In the genomic region with DNA sequence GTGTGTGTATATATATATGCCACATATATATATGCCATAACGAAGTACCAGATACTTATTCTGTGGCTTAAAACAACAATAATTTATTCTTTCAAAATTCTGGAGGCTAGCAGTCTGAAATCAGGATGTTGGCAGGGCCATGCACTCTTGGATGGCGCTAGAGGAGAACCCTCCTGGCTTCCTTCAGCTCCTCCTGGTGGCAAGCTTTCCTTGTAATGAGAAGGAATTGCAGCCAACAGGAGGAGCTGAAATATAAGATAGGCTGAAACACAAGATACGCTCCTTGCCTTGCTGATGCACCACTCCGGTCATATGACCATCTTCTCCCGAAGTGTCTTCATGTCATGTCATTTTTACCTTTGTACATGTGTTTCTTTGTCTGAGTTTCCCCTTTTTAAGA, we compare ENCODE assay signal across 17 cellular contexts.
DNase-seq lines count a peak whose midpoint lies in the region; TF ChIP-seq lines count a peak whose summit lies in the region.
"Had no signal": no experiment of that assay in that cellular context is flagged by ENCODE, and none has a peak within 500 bp of the region (broad histone marks: within the 10 kb centered on the region; RNA-seq: fewer than 3 reads in every experiment).

No MANE protein-coding gene starts in this region.

- H2BK12ac ChIP-seq in mesenchymal stem cell (ENCODE audit: low read length in 2 of 2), result no peak overlapping the region

- CTCF ChIA-PET in MCF 10A (lab: Yijun Ruan, JAX), result no interaction called here

- H3K4ac ChIP-seq in mesenchymal stem cell (ENCODE audit: low read depth in 1 of 2, low read length in 2 of 2), result no peak overlapping the region

- TF ChIP-seq CTCF in MCF 10A (IDR thresholded peaks at IDR 0.05; ENCODE audit: unreplicated experiment), result no peak
- no peak for TF ChIP-seq CTCF in breast epithelium (IDR thresholded peaks at IDR 0.05)
- TF ChIP-seq CTCF in glutamatergic neuron (IDR thresholded peaks at IDR 0.05; ENCODE audit: partially characterized antibody, unreplicated experiment), result no peak
- peak; percentile 25 for TF ChIP-seq CTCF in type B pancreatic cell (conservative IDR thresholded peaks at IDR 0.05)

- no peak overlapping the region for H3K18ac ChIP-seq in mesenchymal stem cell (ENCODE audit: low read depth in 1 of 2, low read length in 2 of 2)

- H3K4me2 ChIP-seq in mesenchymal stem cell (ENCODE audit: low read length, poor library complexity, severe bottlenecking) (no peak overlapping the region), Karpas-422 (ENCODE audit: low read depth, low read length, poor library complexity, severe bottlenecking) (no peak overlapping the region)

- H3K9me2 ChIP-seq in Karpas-422 (replicated peaks; ENCODE audit: insufficient read depth, low read length), result no peaks in the 10 kb centered on the region

- H2BK5ac ChIP-seq in mesenchymal stem cell (ENCODE audit: low read depth, low read length, poor library complexity, severe bottlenecking), result no peak overlapping the region

- H3K4me1 Mint-ChIP-seq in MCF 10A (ENCODE audit: insufficient read depth, unreplicated experiment) (no peaks in the 10 kb centered on the region), glutamatergic neuron (ENCODE audit: low read depth, unreplicated experiment) (no peaks in the 10 kb centered on the region), type B pancreatic cell (ENCODE audit: unreplicated experiment) (no peaks in the 10 kb centered on the region)
- H3K4me1 Mint-ChIP-seq: IgD-negative memory B cell; naive thymus-derived CD4-positive, alpha-beta T cell had no signal

- H3K9me3 ChIP-seq in breast epithelium, result no peaks in the 10 kb centered on the region
- H3K9me3 ChIP-seq in mesenchymal stem cell (ENCODE audit: control insufficient read depth, low read length), result peaks cover 8% of the 10 kb centered on the region
- peaks cover 42% of the 10 kb centered on the region for H3K9me3 ChIP-seq in Karpas-422 (ENCODE audit: low read length)
- H3K9me3 ChIP-seq: prostate gland had no signal

- H2BK120ac ChIP-seq in mesenchymal stem cell (ENCODE audit: low read depth, low read length), result no peak overlapping the region

- H4K20me1 ChIP-seq in Karpas-422 (ENCODE audit: insufficient read depth, low read depth, low read length), result no peaks in the 10 kb centered on the region

- POLR2A ChIA-PET in MCF 10A (lab: Yijun Ruan, JAX), result no interaction called here

- H3K27me3 ChIP-seq in breast epithelium, result no peaks in the 10 kb centered on the region
- no peaks in the 10 kb centered on the region for H3K27me3 ChIP-seq in mesenchymal stem cell (ENCODE audit: control insufficient read depth in 1 of 2, insufficient read depth in 1 of 2, low read length in 2 of 2)
- no peaks in the 10 kb centered on the region for H3K27me3 ChIP-seq in Karpas-422 (ENCODE audit: low read length)

- H2BK15ac ChIP-seq in mesenchymal stem cell (ENCODE audit: low read depth, poor library complexity, severe bottlenecking), result no peak overlapping the region

- H2AFZ ChIP-seq in mesenchymal stem cell (ENCODE audit: low read depth, low read length) (no peak overlapping the region), Karpas-422 (ENCODE audit: low read length) (no peak overlapping the region)

- H3K4me1 ChIP-seq in breast epithelium, result no peaks in the 10 kb centered on the region
- H3K4me1 ChIP-seq in mesenchymal stem cell (ENCODE audit: control insufficient read depth, insufficient read depth, low read depth, low read length), result no peaks in the 10 kb centered on the region
- H3K4me1 ChIP-seq in Karpas-422 (ENCODE audit: low read length), result no peaks in the 10 kb centered on the region
- H3K4me1 ChIP-seq: prostate gland had no signal

- TF ChIP-seq POLR2A in breast epithelium (IDR thresholded peaks at IDR 0.05), result no peak

- H3K36me3 ChIP-seq in breast epithelium (no peaks in the 10 kb centered on the region), mesenchymal stem cell (ENCODE audit: control insufficient read depth in 1 of 2, insufficient read depth in 2 of 2, low read depth in 1 of 2, low read length in 2 of 2) (no peaks in the 10 kb centered on the region), Karpas-422 (ENCODE audit: insufficient read depth, low read length) (no peaks in the 10 kb centered on the region)
- H3K36me3 ChIP-seq: prostate gland had no signal

- no peak overlapping the region for H3K4me3 ChIP-seq in breast epithelium
- H3K4me3 ChIP-seq in mesenchymal stem cell (ENCODE audit: insufficient read depth in 1 of 2, low read depth in 1 of 2, low read length in 2 of 2), result no peak overlapping the region
- H3K4me3 ChIP-seq in Karpas-422 (ENCODE audit: low read length), result no peak overlapping the region
- H3K4me3 ChIP-seq: prostate gland had no signal

- H3K27ac Mint-ChIP-seq in MCF 10A (ENCODE audit: low read depth, unreplicated experiment) (no peak overlapping the region), glutamatergic neuron (ENCODE audit: unreplicated experiment) (no peak overlapping the region), type B pancreatic cell (no peak overlapping the region)
- H3K27ac Mint-ChIP-seq: activated naive CD8-positive, alpha-beta T cell; CD8-positive, alpha-beta T cell; dendritic cell treated with granulocyte-macrophage colony-stimulating factor and Interleukin-4, amounts not matched to agents 40 ng/mL and 50 ng/mL, for 4 days; IgD-negative memory B cell; naive thymus-derived CD4-positive, alpha-beta T cell had no signal

- no TSS peak for BruUV-seq in MCF 10A (replicated peaks; lab: Mats Ljungman, UMichigan)

- no peaks in the 10 kb centered on the region for H3K79me2 ChIP-seq in Karpas-422 (ENCODE audit: low read length)

- H3K27me3 Mint-ChIP-seq in MCF 10A (ENCODE audit: insufficient read depth, unreplicated experiment), result no peaks in the 10 kb centered on the region
- no peaks in the 10 kb centered on the region for H3K27me3 Mint-ChIP-seq in glutamatergic neuron (ENCODE audit: unreplicated experiment)
- peaks cover 6% of the 10 kb centered on the region for H3K27me3 Mint-ChIP-seq in type B pancreatic cell
- H3K27me3 Mint-ChIP-seq: activated naive CD8-positive, alpha-beta T cell; dendritic cell treated with granulocyte-macrophage colony-stimulating factor and Interleukin-4, amounts not matched to agents 40 ng/mL and 50 ng/mL, for 4 days; IgD-negative memory B cell; naive thymus-derived CD4-positive, alpha-beta T cell had no signal

- no peak overlapping the region for H3K4me3 Mint-ChIP-seq in MCF 10A (ENCODE audit: unreplicated experiment)
- no peak overlapping the region for H3K4me3 Mint-ChIP-seq in glutamatergic neuron (ENCODE audit: unreplicated experiment)
- no peak overlapping the region for H3K4me3 Mint-ChIP-seq in type B pancreatic cell
- H3K4me3 Mint-ChIP-seq: activated naive CD8-positive, alpha-beta T cell; CD8-positive, alpha-beta T cell; dendritic cell treated with granulocyte-macrophage colony-stimulating factor and Interleukin-4, amounts not matched to agents 40 ng/mL and 50 ng/mL, for 4 days; IgD-negative memory B cell; naive thymus-derived CD4-positive, alpha-beta T cell had no signal

- H4K8ac ChIP-seq in mesenchymal stem cell (ENCODE audit: low read length), result no peak overlapping the region

- 24% methylated on average over 3 of the region's 5 CpGs for WGBS in mesenchymal stem cell

- intact Hi-C loops in MCF 10A (cut with micrococcal nuclease) (no loop called here), breast epithelium (cut with DNase I; ENCODE audit: low total_unique reads) (no loop called here)

- H3K27ac ChIP-seq in breast epithelium (no peak overlapping the region), mesenchymal stem cell (ENCODE audit: low read length, poor library complexity, severe bottlenecking) (no peak overlapping the region), Karpas-422 (ENCODE audit: low read length) (no peak overlapping the region)
- H3K27ac ChIP-seq: prostate gland had no signal

- H3K9me3 Mint-ChIP-seq in MCF 10A (ENCODE audit: unreplicated experiment) (no peaks in the 10 kb centered on the region), glutamatergic neuron (ENCODE audit: unreplicated experiment) (no peaks in the 10 kb centered on the region), type B pancreatic cell (no peaks in the 10 kb centered on the region)
- H3K9me3 Mint-ChIP-seq: dendritic cell treated with granulocyte-macrophage colony-stimulating factor and Interleukin-4, amounts not matched to agents 40 ng/mL and 50 ng/mL, for 4 days had no signal

- H3K23ac ChIP-seq in mesenchymal stem cell (ENCODE audit: low read length in 2 of 2), result no peak overlapping the region

- no peak overlapping the region for H3K14ac ChIP-seq in mesenchymal stem cell (ENCODE audit: low read length in 2 of 2)

- H4K91ac ChIP-seq in mesenchymal stem cell (ENCODE audit: low read length), result no peak overlapping the region

- peak; percentile 11 for DNase-seq in MCF 10A (ENCODE audit: unreplicated experiment)
- no peak for DNase-seq in breast epithelium (ENCODE audit: low spot score in 2 of 2)
- peak; percentile 12 for DNase-seq in OCI-M1 (lab: John Stamatoyannopoulos, UW)
- DNase-seq in glutamatergic neuron, result peak; percentile 20
- no peak for DNase-seq in type B pancreatic cell (ENCODE audit: extremely low spot score, unreplicated experiment)
- DNase-seq in mesenchymal stem cell, result no peak
- DNase-seq in foreskin melanocyte, result no peak
- no peak for DNase-seq in Karpas-422
- DNase-seq: CD8-positive, alpha-beta T cell; erythroblast; mammary epithelial cell; naive thymus-derived CD4-positive, alpha-beta T cell; NCI-H1105 treated with DMSO at 0.1 percent for 48 hours had no signal

- H3K9ac ChIP-seq in mesenchymal stem cell (ENCODE audit: low read length) (no peak overlapping the region), Karpas-422 (ENCODE audit: low read length) (no peak overlapping the region)

- H3K79me1 ChIP-seq in mesenchymal stem cell (replicated peaks; ENCODE audit: low read length, poor library complexity, severe bottlenecking), result no peaks in the 10 kb centered on the region

- H2AK5ac ChIP-seq in mesenchymal stem cell (ENCODE audit: low read length, severe bottlenecking), result no peak overlapping the region

- H3K36me3 Mint-ChIP-seq in MCF 10A (ENCODE audit: insufficient read depth, unreplicated experiment), result no peaks in the 10 kb centered on the region
- H3K36me3 Mint-ChIP-seq in glutamatergic neuron (ENCODE audit: unreplicated experiment), result no peaks in the 10 kb centered on the region
- no peaks in the 10 kb centered on the region for H3K36me3 Mint-ChIP-seq in type B pancreatic cell
- H3K36me3 Mint-ChIP-seq: activated naive CD8-positive, alpha-beta T cell; CD8-positive, alpha-beta T cell; IgD-negative memory B cell; naive thymus-derived CD4-positive, alpha-beta T cell had no signal

Comparison
In these comparisons a context has a peak if more than half of its experiments do, and no peak if none do; other contexts are left out.
1. DNase-seq: peak in MCF 10A (single experiment), OCI-M1 (single experiment) and glutamatergic neuron (single experiment); none in breast epithelium (0 of 2), type B pancreatic cell (single experiment), mesenchymal stem cell (single experiment), foreskin melanocyte (single experiment) and Karpas-422 (single experiment).